Comparison of ENCODE assay signal across 8 cellular contexts in the genomic region with DNA sequence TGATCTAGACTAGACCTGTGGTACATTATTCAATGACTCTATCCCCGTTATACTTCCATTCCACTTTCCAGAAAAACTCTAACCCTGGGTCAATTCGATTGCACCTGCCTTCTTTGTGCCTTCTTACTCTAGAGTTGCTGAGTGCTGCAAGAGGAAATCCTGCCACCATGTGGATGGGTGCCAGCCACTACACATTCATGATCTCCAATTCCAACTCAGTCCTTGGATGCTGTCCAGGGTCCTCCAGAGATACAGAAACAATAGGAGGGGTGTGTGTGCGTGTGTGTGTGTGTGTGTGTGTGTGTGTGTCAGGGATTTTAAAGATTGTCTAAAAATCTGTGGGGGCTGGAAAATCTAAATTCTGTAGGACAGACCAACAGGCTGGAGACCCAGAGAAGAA. TPM values are rescaled to one million over a fixed set of nuclear protein-coding genes. Genes with fewer than 3 reads are reported as not detected.
A peak's percentile ranks its signal among the peaks of the same experiment; 100 is the strongest.
DNase-seq lines count a peak whose midpoint lies in the region; ATAC-seq, FAIRE-seq and TF ChIP-seq lines count a peak whose summit lies in the region.

No MANE protein-coding gene starts in this region.

- ATAC-seq in GM19463 (IDR thresholded peaks at IDR 0.05; ENCODE audit: unreplicated experiment) = no peak

- FAIRE-seq in GM12891 (lab: Jason Lieb, UNC) = peak; percentile 69

- DNase-seq in AG04450 (ENCODE audit: low read depth, low spot score) = no peak
- DNase-seq in GM12891 (ENCODE audit: insufficient read length, low spot score) = no peak
- peak; percentile 85 for DNase-seq in NCI-H2107 treated with DMSO at 0.1 percent for 48 hours (lab: John Stamatoyannopoulos, UW; ENCODE audit: unreplicated experiment)
- DNase-seq in WERI-Rb-1 = peak; percentile 39
- DNase-seq in effector CD4-positive, alpha-beta T cell = peak; percentile 6
- DNase-seq in midbrain (lab: John Stamatoyannopoulos, UW) = peak; percentile 17
- peak; percentile 56 for DNase-seq in ureter (ENCODE audit: low spot score)

- CTCF ChIA-PET in AG04450 (lab: Charles Lee) = no interaction called here

- TF ChIP-seq CTCF in AG04450 (IDR thresholded peaks at IDR 0.05; ENCODE audit: low read depth, low read length) (0 out of 2 replicates have a peak, but pooled peaks have one; percentile 31), WERI-Rb-1 (IDR thresholded peaks at IDR 0.05; ENCODE audit: low read depth, low read length) (peak; percentile 68)

- H3K36me3 ChIP-seq in WERI-Rb-1 = no peaks in the 10 kb centered on the region

- TF ChIP-seq POLR2A in GM12891 (IDR thresholded peaks at IDR 0.05; ENCODE audit: low read depth, low read length) = no peak

- H3K9me3 ChIP-seq in AG04450 (ENCODE audit: control insufficient read depth, insufficient read depth, low read length) = no peaks in the 10 kb centered on the region
- no peaks in the 10 kb centered on the region for H3K9me3 ChIP-seq in WERI-Rb-1 (ENCODE audit: severe bottlenecking)

- H3K27me3 ChIP-seq in AG04450 (ENCODE audit: control insufficient read depth, insufficient read depth, low read length) (no peaks in the 10 kb centered on the region), WERI-Rb-1 (ENCODE audit: insufficient read depth, low read depth, severe bottlenecking) (peaks cover 27% of the 10 kb centered on the region)

- H3K4me3 ChIP-seq in AG04450 (ENCODE audit: low read depth, low read length) = no peak overlapping the region
- no peak overlapping the region for H3K4me3 ChIP-seq in WERI-Rb-1 (ENCODE audit: low read depth, low read length)

- H3K27ac ChIP-seq in AG04450 (ENCODE audit: low read depth, low read length) (no peak overlapping the region), WERI-Rb-1 (no peak overlapping the region)

- POLR2A ChIA-PET in AG04450 (lab: Yijun Ruan, JAX) = no interaction called here

TF ChIP-seq in GM12891, 5 proteins besides CTCF, POLR2A, EP300 and RAD21:
- TF ChIP-seq POU2F2 (IDR thresholded peaks at IDR 0.05; ENCODE audit: low read depth, low read length) (no peak), POLR2AphosphoS5 (IDR thresholded peaks at IDR 0.05; ENCODE audit: low read depth, low read length) (no peak), TAF1 (IDR thresholded peaks at IDR 0.05; ENCODE audit: low read depth, low read length) (no peak), SPI1 (IDR thresholded peaks at IDR 0.05; ENCODE audit: low read depth, low read length) (no peak)

RNA-seq across cellular contexts. Expression of a gene that starts 42.9 kb away (rescaled TPM):
- 6.9 and 10.4 TPM in 2 replicates for polyA plus RNA-seq in AG04450 (2011; rRNA removed)
- polyA minus RNA-seq in AG04450 (2011; rRNA and poly(A)+ RNA removed) = 4.0 and 5.3 TPM in 2 replicates
- 8.7 TPM for polyA plus RNA-seq in GM12891 (2012; ENCODE audit: low read depth, missing spikeins)
- total RNA-seq in ureter = 19.8 TPM

RNA-seq across cellular contexts. Expression of a gene that starts 55.8 kb away (rescaled TPM):
- polyA plus RNA-seq in AG04450 (2011; rRNA removed) = 0.04 and 0.06 TPM in 2 replicates
- 0.09 TPM in 2 replicates for polyA minus RNA-seq in AG04450 (2011; rRNA and poly(A)+ RNA removed)
- 0.03 TPM for polyA plus RNA-seq in GM12891 (2012; ENCODE audit: low read depth, missing spikeins)
- total RNA-seq in ureter = 1.1 TPM

Comparison
In these comparisons a context has a peak if more than half of its experiments do, and no peak if none do; other contexts are left out.
1. DNase-seq: peak in NCI-H2107 treated with DMSO at 0.1 percent for 48 hours (single experiment), WERI-Rb-1 (single experiment), effector CD4-positive, alpha-beta T cell (single experiment), midbrain (single experiment) and ureter (single experiment); none in AG04450 (single experiment) and GM12891 (single experiment).